In the genomic region with DNA sequence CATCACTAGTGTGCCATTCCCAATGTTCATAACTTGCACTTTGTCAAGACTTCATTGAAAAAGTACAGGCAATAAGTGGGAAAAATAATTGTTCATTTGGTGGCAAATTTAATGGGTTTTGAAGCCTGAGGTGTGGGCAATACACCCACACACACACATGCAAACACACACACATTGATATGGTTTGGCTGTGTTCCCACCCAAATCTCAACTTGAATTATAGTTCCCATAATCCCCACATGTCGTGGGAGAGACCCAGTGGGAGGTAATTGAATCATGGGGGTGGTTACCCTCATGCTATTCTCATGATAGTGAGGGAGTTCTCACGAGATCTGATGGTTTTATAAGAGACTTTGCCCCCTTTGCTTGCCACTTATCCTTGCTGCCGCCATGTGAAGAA, we compare ENCODE assay signal across 2 cellular contexts. TPM values are rescaled to one million over a fixed set of nuclear protein-coding genes. Genes with fewer than 3 reads are reported as not detected.
"Had no signal": no experiment of that assay in that cellular context is flagged by ENCODE, and none has a peak within 500 bp of the region (broad histone marks: within the 10 kb centered on the region; RNA-seq: fewer than 3 reads in every experiment).

No MANE protein-coding gene starts in this region.

RNA-seq across cellular contexts. Expression of gene VAV3, which starts 39.9 kb away (rescaled TPM):
- total RNA-seq: SJSA1 had no signal
- polyA plus RNA-seq: SK-N-SH had no signal
